15 cellular contexts compared by ENCODE assay signal in the genomic region with DNA sequence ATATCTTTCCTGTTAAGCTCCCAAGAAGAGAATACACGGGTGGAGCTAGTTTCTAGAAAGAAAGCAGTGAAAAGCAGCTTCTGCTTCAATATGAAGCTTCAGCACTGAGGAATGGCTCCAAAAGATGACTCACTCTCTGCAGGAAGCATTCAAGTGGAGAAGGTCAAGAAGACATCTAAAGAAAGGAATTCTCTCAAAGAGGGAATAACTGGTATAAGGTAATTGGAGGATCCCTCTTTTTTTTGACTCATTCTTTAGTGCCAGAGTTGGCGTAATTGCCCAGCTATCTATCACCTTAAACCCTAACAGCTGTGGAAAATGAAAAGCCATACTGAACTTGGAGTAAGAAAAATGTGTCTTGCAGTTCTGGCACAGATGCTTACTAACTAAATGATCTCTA. TPM values are rescaled to one million over a fixed set of nuclear protein-coding genes. Genes with fewer than 3 reads are reported as not detected.
A peak's percentile ranks its signal among the peaks of the same experiment; 100 is the strongest.
DNase-seq lines count a peak whose midpoint lies in the region; ATAC-seq and TF ChIP-seq lines count a peak whose summit lies in the region.
"Had no signal": no experiment of that assay in that cellular context is flagged by ENCODE, and none has a peak within 500 bp of the region (broad histone marks: within the 10 kb centered on the region; RNA-seq: fewer than 3 reads in every experiment).

No MANE protein-coding gene starts in this region.

- DNase-seq in A673 (ENCODE audit: low spot score) = peak; percentile 1
- DNase-seq in astrocyte of the hippocampus (ENCODE audit: low read depth, low spot score) = peak; percentile 60
- peak; percentile 81 for DNase-seq in iris pigment epithelial cell (ENCODE audit: low read depth)
- DNase-seq in SHP77 (lab: John Stamatoyannopoulos, UW) = no peak
- DNase-seq in natural killer cell treated with Interleukin-12 subunit alpha and Interleukin-12 subunit beta and Interleukin-15 and Interleukin-18, amount 100 ng/mL, for 72 hours (ENCODE audit: low spot score) = no peak
- no peak for DNase-seq in NCI-H748 (lab: John Stamatoyannopoulos, UW; ENCODE audit: unreplicated experiment)
- DNase-seq: activated B cell treated with CpG ODN at 0.5 μM for 24 hours, C1 segment of cervical spinal cord, KBM-7, NCI-H2107, pancreas had no signal

- peaks cover 0 to 11% of the 10 kb centered on the region in 2 donors for H3K27me3 Mint-ChIP-seq in natural killer cell treated with Interleukin-12 subunit alpha and Interleukin-12 subunit beta and Interleukin-15 and Interleukin-18, amount 100 ng/mL, for 72 hours
- H3K27me3 Mint-ChIP-seq: activated B cell treated with CpG ODN at 0.5 μM for 24 hours had no signal

- no peak overlapping the region for H3K4me3 ChIP-seq in A673 (ENCODE audit: low read depth, low read length, poor library complexity, severe bottlenecking)
- H3K4me3 ChIP-seq in HEK293 (ENCODE audit: low read depth, low read length) = no peak overlapping the region
- H3K4me3 ChIP-seq: cardiac muscle cell, pancreas had no signal

- H3K4me3 Mint-ChIP-seq in natural killer cell treated with Interleukin-12 subunit alpha and Interleukin-12 subunit beta and Interleukin-15 and Interleukin-18, amount 100 ng/mL, for 72 hours = no peak overlapping the region
- H3K4me3 Mint-ChIP-seq: activated B cell treated with CpG ODN at 0.5 μM for 24 hours had no signal

- no peaks in the 10 kb centered on the region for H3K27me3 ChIP-seq in A673 (replicated peaks; ENCODE audit: insufficient read depth, low read depth, low read length, poor library complexity)
- H3K27me3 ChIP-seq: cardiac muscle cell, pancreas had no signal

- ATAC-seq in natural killer cell treated with Interleukin-12 subunit alpha and Interleukin-12 subunit beta and Interleukin-15 and Interleukin-18, amount 100 ng/mL, for 72 hours = no peak
- ATAC-seq in HG03025 (IDR thresholded peaks at IDR 0.05; ENCODE audit: low FRiP score, unreplicated experiment) = no peak
- ATAC-seq: left lobe of liver, pancreas had no signal

- peaks cover 4% of the 10 kb centered on the region for H3K9me3 ChIP-seq in A673 (ENCODE audit: low read depth, low read length, poor library complexity, severe bottlenecking)
- H3K9me3 ChIP-seq in HEK293 (ENCODE audit: control insufficient read depth, insufficient read depth, low read depth, low read length) = no peaks in the 10 kb centered on the region
- H3K9me3 ChIP-seq: pancreas had no signal

- H3K36me3 ChIP-seq in A673 (ENCODE audit: insufficient read depth, low read length, poor library complexity, severe bottlenecking) (no peaks in the 10 kb centered on the region), HEK293 (ENCODE audit: control insufficient read depth in 2 of 2, insufficient read depth in 1 of 2, low read length in 2 of 2) (peaks cover 0 to 2% of the 10 kb centered on the region in 2 experiments; a peak in 1 of 3 replicates)
- H3K36me3 ChIP-seq: cardiac muscle cell, pancreas had no signal

- no peaks in the 10 kb centered on the region for H3K9me3 Mint-ChIP-seq in natural killer cell treated with Interleukin-12 subunit alpha and Interleukin-12 subunit beta and Interleukin-15 and Interleukin-18, amount 100 ng/mL, for 72 hours
- H3K9me3 Mint-ChIP-seq: activated B cell treated with CpG ODN at 0.5 μM for 24 hours had no signal

- TF ChIP-seq CTCF in A673 (conservative IDR thresholded peaks at IDR 0.05; ENCODE audit: low read depth, low read length) (no peak), HEK293 (tag by site-specific recombination; IDR thresholded peaks at IDR 0.05) (no peak)

- intact Hi-C loops in A673 (cut with micrococcal nuclease; ENCODE audit: unreplicated experiment) = no loop called here

- H3K4me1 Mint-ChIP-seq in natural killer cell treated with Interleukin-12 subunit alpha and Interleukin-12 subunit beta and Interleukin-15 and Interleukin-18, amount 100 ng/mL, for 72 hours (ENCODE audit: low read depth in 2 of 2) = peaks cover 6 to 7% of the 10 kb centered on the region in 2 donors

- no peak overlapping the region for H3K27ac Mint-ChIP-seq in natural killer cell treated with Interleukin-12 subunit alpha and Interleukin-12 subunit beta and Interleukin-15 and Interleukin-18, amount 100 ng/mL, for 72 hours
- H3K27ac Mint-ChIP-seq: activated B cell treated with CpG ODN at 0.5 μM for 24 hours had no signal

- no peaks in the 10 kb centered on the region for H3K36me3 Mint-ChIP-seq in natural killer cell treated with Interleukin-12 subunit alpha and Interleukin-12 subunit beta and Interleukin-15 and Interleukin-18, amount 100 ng/mL, for 72 hours

- BruUV-seq in A673 (replicated peaks; lab: Mats Ljungman, UMichigan) = no TSS peak

- POLR2A ChIA-PET in A673 (lab: Charles Lee; ENCODE audit: low non-redundant PET) (no interaction called here), HEK293 (lab: Yijun Ruan, JAX) (no interaction called here)

- CTCF ChIA-PET in A673 (lab: Charles Lee) (no interaction called here), HEK293 (lab: Yijun Ruan, JAX) (interaction anchor here (0.6 kb wide), 1 partner anchor 330 kb away, joined by 3 read pairs; no protein-coding TSS in a partner anchor)

- H3K27ac ChIP-seq in A673 (ENCODE audit: low read depth, low read length, poor library complexity, severe bottlenecking) = no peak overlapping the region
- H3K27ac ChIP-seq in HEK293 (ENCODE audit: extremely low read depth, low read depth, low read length) = no peak overlapping the region
- H3K27ac ChIP-seq: cardiac muscle cell, pancreas had no signal

- H3K4me1 ChIP-seq in A673 (ENCODE audit: insufficient read depth, low read length, poor library complexity, severe bottlenecking) (no peaks in the 10 kb centered on the region), HEK293 (ENCODE audit: control insufficient read depth, insufficient read depth, low read length) (no peaks in the 10 kb centered on the region)
- H3K4me1 ChIP-seq: pancreas had no signal

TF ChIP-seq in HEK293, 187 proteins besides CTCF, POLR2A, EP300 and RAD21 (continues in another document):
- TF ChIP-seq GLIS1 (tag by site-specific recombination; IDR thresholded peaks at IDR 0.05) (0 out of 2 replicates have a peak, but pooled peaks have one; percentile 11), ZNF768 (tag by site-specific recombination; IDR thresholded peaks at IDR 0.05) (no peak), ZNF280D (tag by site-specific recombination; IDR thresholded peaks at IDR 0.05) (no peak), ZNF366 (tag by site-specific recombination; conservative IDR thresholded peaks at IDR 0.05) (0 out of 2 replicates have a peak, but pooled peaks have one; percentile 30), ZNF660 (tag by site-specific recombination; IDR thresholded peaks at IDR 0.05) (0 out of 2 replicates have a peak, but pooled peaks have one; percentile 34), PRDM6 (tag by site-specific recombination; IDR thresholded peaks at IDR 0.05) (peak; percentile 71), ZNF426 (tag by site-specific recombination; IDR thresholded peaks at IDR 0.05) (no peak), PRDM1 (tag by site-specific recombination; IDR thresholded peaks at IDR 0.05) (peak; percentile 48; the same call in 1 of the 2 replicates), ZNF629 (tag by site-specific recombination; IDR thresholded peaks at IDR 0.05) (0 out of 2 replicates have a peak, but pooled peaks have one; percentile 26)

RNA-seq across cellular contexts. Expression of gene EDA2R, which starts 3.5 kb away (rescaled TPM):
- 0.09 TPM in 1 of 2 replicates, not detected in the other for total RNA-seq in A673 (2021)
- under 1 TPM; 0.28 to 0.95 TPM for total RNA-seq in natural killer cell treated with Interleukin-12 subunit alpha and Interleukin-12 subunit beta and Interleukin-15 and Interleukin-18, amount 100 ng/mL, for 72 hours

Comparison
In these comparisons a context has a peak if more than half of its experiments do, and no peak if none do; other contexts are left out.
1. DNase-seq: peak in A673 (single experiment), astrocyte of the hippocampus (single experiment) and iris pigment epithelial cell (single experiment); none in SHP77 (0 of 2), natural killer cell treated with Interleukin-12 subunit alpha and Interleukin-12 subunit beta and Interleukin-15 and Interleukin-18, amount 100 ng/mL, for 72 hours (single experiment) and NCI-H748 (single experiment).